ENCODE assay signal across 9 cellular contexts in the genomic region with DNA sequence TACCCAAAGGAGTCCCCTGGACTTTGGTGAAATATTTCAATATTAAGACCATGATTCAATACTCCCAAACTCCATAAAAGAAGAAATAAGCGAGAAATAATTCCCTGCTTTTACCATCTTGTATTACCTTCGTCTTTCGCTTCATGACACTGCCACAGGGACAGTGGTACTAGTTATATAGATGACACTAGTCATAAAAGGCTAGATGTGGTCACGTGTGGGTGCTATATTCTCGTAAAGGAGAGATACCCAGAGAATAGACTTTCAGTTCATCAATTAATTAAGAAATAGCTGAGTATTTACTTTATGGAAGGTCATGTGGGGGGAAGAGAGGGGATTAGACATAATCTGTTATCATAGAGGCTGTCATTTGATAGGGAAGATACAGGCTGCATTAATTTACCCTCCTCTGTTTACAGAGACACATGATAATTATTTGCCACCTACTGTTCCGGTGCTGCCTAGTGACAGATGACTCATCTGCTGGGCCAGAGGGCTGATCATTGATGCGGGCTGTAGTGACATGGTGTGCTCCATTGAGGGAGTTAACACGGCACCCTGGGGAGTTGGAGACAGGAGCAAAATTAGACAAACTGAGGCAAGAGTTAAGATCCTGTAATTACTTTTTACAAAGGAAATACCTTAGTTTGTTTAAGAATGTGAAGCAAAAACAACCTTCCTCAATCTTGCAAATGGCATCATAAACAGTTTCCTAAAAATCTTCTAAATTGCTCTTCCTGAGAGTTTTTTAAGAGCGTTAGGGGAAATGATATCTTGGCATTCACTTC.
DNase-seq lines count a peak whose midpoint lies in the region; ATAC-seq lines count a peak whose summit lies in the region.
"Had no signal": no experiment of that assay in that cellular context is flagged by ENCODE, and none has a peak within 500 bp of the region (broad histone marks: within the 10 kb centered on the region; RNA-seq: fewer than 3 reads in every experiment).

No MANE protein-coding gene starts in this region.

- intact Hi-C loops in left colon (cut with DNase I, micrococcal nuclease) (no loop called here), posterior cingulate gyrus (cut with DNase I) (no loop called here)

- peaks cover 44% of the 10 kb centered on the region for H3K36me3 ChIP-seq in CD8-positive, alpha-beta memory T cell (ENCODE audit: insufficient read depth, low read length)

- no peaks in the 10 kb centered on the region for H3K9me3 ChIP-seq in CD8-positive, alpha-beta memory T cell (ENCODE audit: low read length)

- ATAC-seq in GM19438 (IDR thresholded peaks at IDR 0.05; ENCODE audit: low read depth, unreplicated experiment) (peak; percentile 65), HG03442 (IDR thresholded peaks at IDR 0.05; ENCODE audit: unreplicated experiment) (peak; percentile 83), left colon (peak; percentile 40), GM18870 (IDR thresholded peaks at IDR 0.05; ENCODE audit: unreplicated experiment) (no peak)

- H3K4me3 Mint-ChIP-seq in CD8-positive, alpha-beta memory T cell, result no peak overlapping the region

- peaks cover 6% of the 10 kb centered on the region for H3K4me1 ChIP-seq in CD8-positive, alpha-beta memory T cell (ENCODE audit: insufficient read depth, low read length)

- H3K4me1 Mint-ChIP-seq in CD8-positive, alpha-beta memory T cell, result peaks cover 18 to 39% (median 35%) of the 10 kb centered on the region in 3 donors

- no peaks in the 10 kb centered on the region for H3K9me3 Mint-ChIP-seq in CD8-positive, alpha-beta memory T cell

- peak overlapping the region; percentile 20 to 84 (median 62) for H3K27ac Mint-ChIP-seq in CD8-positive, alpha-beta memory T cell

- H3K4me3 ChIP-seq in CD8-positive, alpha-beta memory T cell (ENCODE audit: low read length), result no peak overlapping the region

- CTCF ChIA-PET in CD8-positive, alpha-beta memory T cell (lab: Charles Lee), result interaction anchor here (1.4 to 3.7 kb wide), 2 partner anchors 8 to 11 kb away, joined by 3 to 9 read pairs; no protein-coding TSS in a partner anchor

- no peaks in the 10 kb centered on the region for H3K27me3 Mint-ChIP-seq in CD8-positive, alpha-beta memory T cell

- DNase-seq in CD8-positive, alpha-beta memory T cell, result no peak
- DNase-seq in left colon, result no peak
- DNase-seq in GM19240 (ENCODE audit: insufficient read length, low spot score), result no peak
- DNase-seq in midbrain (lab: John Stamatoyannopoulos, UW), result no peak
- DNase-seq in posterior cingulate gyrus, result no peak
- DNase-seq: NCI-H1694 had no signal

- H3K27me3 ChIP-seq in CD8-positive, alpha-beta memory T cell (ENCODE audit: insufficient read depth, low read length, poor library complexity, severe bottlenecking), result no peaks in the 10 kb centered on the region

- H3K36me3 Mint-ChIP-seq in CD8-positive, alpha-beta memory T cell, result peaks cover 8 to 93% (median 39%) of the 10 kb centered on the region in 3 donors

- H3K27ac ChIP-seq in CD8-positive, alpha-beta memory T cell (ENCODE audit: low read depth, low read length), result no peak overlapping the region

- POLR2A ChIA-PET in CD8-positive, alpha-beta memory T cell (lab: Charles Lee), result no interaction called here
